11 cellular contexts compared by ENCODE assay signal in genomic region chr7:44700322-44700721, GRCh38.
"Had no signal": no experiment of that assay in that cellular context is flagged by ENCODE, and none has a peak within 500 bp of the region (broad histone marks: within the 10 kb centered on the region; RNA-seq: fewer than 3 reads in every experiment).

No MANE protein-coding gene starts in this region.

- DNase-seq: activated B cell treated with CpG ODN at 0.5 μM for 24 hours; activated T-cell treated with anti-CD3 and anti-CD28 coated beads, Interleukin-2, amount 50 U/mL, for 72 hours; endodermal cell; mucosa of descending colon; naive thymus-derived CD8-positive, alpha-beta T cell; stimulated activated CD4-positive, alpha-beta T cell treated with anti-CD3 and anti-CD28 coated beads, Interleukin-4, amount 100 ng/mL, for 1 hour; stimulated activated CD8-positive, alpha-beta memory T cell treated with anti-CD3 and anti-CD28 coated beads, Interleukin-4, amount 100 ng/mL, for 48 hours; stimulated activated naive CD8-positive, alpha-beta T cell treated with anti-CD3 and anti-CD28 coated beads, Interleukin-15, amount 100 ng/mL, for 72 hours; T-cell; testis had no signal

- H3K9me3 ChIP-seq: mucosa of descending colon, testis had no signal

- H3K4me1 ChIP-seq: testis had no signal

- H3K27me3 ChIP-seq: testis had no signal

- H3K4me3 ChIP-seq: mucosa of descending colon, testis had no signal

- H3K9me3 Mint-ChIP-seq: activated B cell treated with CpG ODN at 0.5 μM for 24 hours; dendritic cell treated with granulocyte-macrophage colony-stimulating factor and Interleukin-4, amounts not matched to agents 40 ng/mL and 50 ng/mL, for 4 days; naive thymus-derived CD8-positive, alpha-beta T cell; stimulated activated naive CD8-positive, alpha-beta T cell treated with anti-CD3 and anti-CD28 coated beads, Interleukin-15, amount 100 ng/mL, for 72 hours; T-cell had no signal

- H3K4me3 Mint-ChIP-seq: activated B cell treated with CpG ODN at 0.5 μM for 24 hours; activated T-cell treated with anti-CD3 and anti-CD28 coated beads, Interleukin-2, amount 50 U/mL, for 72 hours; dendritic cell treated with granulocyte-macrophage colony-stimulating factor and Interleukin-4, amounts not matched to agents 40 ng/mL and 50 ng/mL, for 4 days; endodermal cell; naive thymus-derived CD8-positive, alpha-beta T cell; stimulated activated naive CD8-positive, alpha-beta T cell treated with anti-CD3 and anti-CD28 coated beads, Interleukin-15, amount 100 ng/mL, for 72 hours; T-cell had no signal

- ATAC-seq: activated T-cell treated with anti-CD3 and anti-CD28 coated beads, Interleukin-2, amount 50 U/mL, for 72 hours; mucosa of descending colon; naive thymus-derived CD8-positive, alpha-beta T cell; stimulated activated naive CD8-positive, alpha-beta T cell treated with anti-CD3 and anti-CD28 coated beads, Interleukin-15, amount 100 ng/mL, for 72 hours; T-cell had no signal

- H3K4me1 Mint-ChIP-seq: activated B cell treated with CpG ODN at 0.5 μM for 24 hours; endodermal cell; naive thymus-derived CD8-positive, alpha-beta T cell; stimulated activated naive CD8-positive, alpha-beta T cell treated with anti-CD3 and anti-CD28 coated beads, Interleukin-15, amount 100 ng/mL, for 72 hours; T-cell had no signal

- H3K27me3 Mint-ChIP-seq: activated B cell treated with CpG ODN at 0.5 μM for 24 hours; dendritic cell treated with granulocyte-macrophage colony-stimulating factor and Interleukin-4, amounts not matched to agents 40 ng/mL and 50 ng/mL, for 4 days; naive thymus-derived CD8-positive, alpha-beta T cell; stimulated activated naive CD8-positive, alpha-beta T cell treated with anti-CD3 and anti-CD28 coated beads, Interleukin-15, amount 100 ng/mL, for 72 hours; T-cell had no signal

- H3K27ac ChIP-seq: testis had no signal

- H3K27ac Mint-ChIP-seq: activated B cell treated with CpG ODN at 0.5 μM for 24 hours, T-cell had no signal
